In the genomic region with DNA sequence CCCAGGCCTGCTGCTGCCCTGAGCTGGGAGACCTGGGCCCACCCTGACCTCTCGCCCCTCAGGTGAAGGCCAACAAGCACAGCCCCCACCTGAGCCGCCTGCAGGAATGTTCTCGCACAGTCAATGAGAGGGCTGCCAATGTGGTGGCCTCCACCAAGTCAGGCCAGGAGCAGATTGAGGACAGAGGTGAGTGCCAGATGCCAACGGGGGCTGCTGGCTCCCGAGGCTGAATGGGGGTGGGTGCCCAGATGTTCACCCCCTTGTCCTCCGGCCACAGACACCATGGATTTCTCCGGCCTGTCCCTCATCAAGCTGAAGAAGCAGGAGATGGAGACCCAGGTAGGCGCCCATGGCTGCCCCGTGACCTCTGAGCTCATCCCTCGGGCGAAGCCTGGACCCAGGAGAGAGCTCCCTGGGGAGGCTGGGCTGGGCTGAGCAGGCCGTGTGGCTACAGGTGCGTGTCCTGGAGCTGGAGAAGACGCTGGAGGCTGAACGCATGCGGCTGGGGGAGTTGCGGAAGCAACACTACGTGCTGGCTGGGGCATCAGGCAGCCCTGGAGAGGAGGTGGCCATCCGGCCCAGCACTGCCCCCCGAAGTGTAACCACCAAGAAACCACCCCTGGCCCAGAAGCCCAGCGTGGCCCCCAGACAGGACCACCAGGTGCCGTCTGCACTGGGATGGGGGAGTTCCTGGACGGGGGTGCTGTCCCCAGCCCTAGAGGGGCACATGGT, we compare ENCODE assay signal across 10 cellular contexts. TPM values are rescaled to one million over a fixed set of nuclear protein-coding genes. Genes with fewer than 3 reads are reported as not detected.
DNase-seq lines count a peak whose midpoint lies in the region; ATAC-seq and TF ChIP-seq lines count a peak whose summit lies in the region.
"Had no signal": no experiment of that assay in that cellular context is flagged by ENCODE, and none has a peak within 500 bp of the region (broad histone marks: within the 10 kb centered on the region; RNA-seq: fewer than 3 reads in every experiment).

No MANE protein-coding gene starts in this region.

- peak overlapping the region; percentile 91 for H3K4me2 ChIP-seq in BLaER1

- TF ChIP-seq CTCF in VCaP (conservative IDR thresholded peaks at IDR 0.05) = no peak

- no peaks in the 10 kb centered on the region for H3K9me3 ChIP-seq in BLaER1

- peaks cover 81% of the 10 kb centered on the region for H4K20me1 ChIP-seq in BLaER1

- peak overlapping the region; percentile 38; the same call in 1 of the 2 replicates for H3K9ac ChIP-seq in BLaER1

- no peak overlapping the region for H3K4me3 ChIP-seq in BLaER1

- H3K4me1 ChIP-seq in BLaER1 = peaks cover 79% of the 10 kb centered on the region

- peak overlapping the region; percentile 77 for H3K27ac ChIP-seq in BLaER1
- H3K27ac ChIP-seq in VCaP = peak overlapping the region; percentile 34; the same call in 1 of the 2 replicates
- H3K27ac ChIP-seq: foreskin keratinocyte had no signal

- DNase-seq in islet precursor cell = peak; percentile 60
- no peak for DNase-seq in sciatic nerve (ENCODE audit: low spot score)
- DNase-seq in hypothalamus (lab: John Stamatoyannopoulos, UW) = no peak
- no peak for DNase-seq in CD1c-positive myeloid dendritic cell (ENCODE audit: extremely low spot score)
- no peak for DNase-seq in inferior parietal cortex (ENCODE audit: extremely low spot score)
- DNase-seq in activated CD8-positive, alpha-beta memory T cell treated with anti-CD3 and anti-CD28 coated beads for 24 hours = no peak
- DNase-seq: foreskin keratinocyte, NCI-H1417 treated with DMSO at 0.1 percent for 48 hours had no signal

- no peaks in the 10 kb centered on the region for H3K27me3 ChIP-seq in BLaER1
- H3K27me3 ChIP-seq: foreskin keratinocyte had no signal

- intact Hi-C loops in sciatic nerve (cut with DNase I) = no loop called here

- H3K36me3 ChIP-seq in BLaER1 = peaks cover 69% of the 10 kb centered on the region

- peak; percentile 3 for ATAC-seq in sciatic nerve

RNA-seq across cellular contexts. Expression of a gene that starts 25.8 kb away (rescaled TPM):
- 14.3 TPM for total RNA-seq in sciatic nerve

RNA-seq across cellular contexts. Expression of a gene that starts 34.9 kb away (rescaled TPM):
- total RNA-seq in sciatic nerve = 24.8 TPM
